Comparison of ENCODE assay signal across 29 cellular contexts in the genomic region with DNA sequence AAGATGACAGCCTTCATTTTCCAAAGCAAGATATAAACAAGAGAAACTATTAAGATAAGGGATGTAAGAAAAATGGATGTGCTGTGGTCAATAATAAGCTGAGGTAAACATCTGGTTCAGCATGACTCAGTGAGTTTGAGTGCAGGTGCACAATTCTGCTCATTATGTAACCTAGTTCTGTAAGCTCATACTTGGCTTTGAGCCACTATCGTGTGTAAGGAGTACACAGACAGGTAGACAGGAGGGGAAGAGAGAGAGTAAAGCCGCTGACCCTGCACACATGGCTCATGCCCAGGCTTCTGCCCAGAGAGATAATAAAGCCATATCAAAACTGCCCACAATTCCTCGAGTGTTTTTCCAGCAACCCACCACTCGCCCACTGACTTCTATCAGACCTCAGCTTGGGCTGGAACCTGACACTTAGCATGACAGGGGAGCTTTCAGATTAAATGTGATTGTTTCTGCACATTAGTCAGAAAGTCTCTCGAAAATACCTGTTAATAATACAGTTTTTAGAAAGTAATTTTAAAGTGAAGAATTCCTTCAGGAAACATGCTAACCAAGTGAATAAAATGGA. TPM values are rescaled to one million over a fixed set of nuclear protein-coding genes. Genes with fewer than 3 reads are reported as not detected.
DNase-seq lines count a peak whose midpoint lies in the region; ATAC-seq, FAIRE-seq and TF ChIP-seq lines count a peak whose summit lies in the region.
"Had no signal": no experiment of that assay in that cellular context is flagged by ENCODE, and none has a peak within 500 bp of the region (broad histone marks: within the 10 kb centered on the region; RNA-seq: fewer than 3 reads in every experiment).

No MANE protein-coding gene starts in this region.

- DNase-seq in Right ventricle myocardium superior (no peak), left cardiac atrium (no peak), LNCaP clone FGC (ENCODE audit: low read depth) (peak; percentile 50), astrocyte (ENCODE audit: low read depth) (peak; percentile 11), progenitor cell of endocrine pancreas (ENCODE audit: low spot score, unreplicated experiment) (no peak), GM19239 (ENCODE audit: insufficient read length, low spot score) (no peak), sciatic nerve (ENCODE audit: low spot score) (no peak)
- DNase-seq: activated B cell treated with CpG ODN at 0.5 μM for 24 hours; activated CD8-positive, alpha-beta memory T cell treated with anti-CD3 and anti-CD28 coated beads, Interleukin-2, amount 10 ng/mL, durations not matched to agents 7 days and 5 days; activated naive CD4-positive, alpha-beta T cell; activated T-cell treated with anti-CD3 and anti-CD28 coated beads, Interleukin-2, amount 50 U/mL, for 72 hours; adrenal gland; brain microvascular endothelial cell; C1 segment of cervical spinal cord; Calu3; effector memory CD4-positive, alpha-beta T cell; EL; heart left ventricle; mesendoderm; NCI-H2107; NCI-H446 treated with DMSO at 0.1 percent for 48 hours; sigmoid colon; stimulated activated CD4-positive, alpha-beta T cell treated with anti-CD3 and anti-CD28 coated beads, Interleukin-4, amount 100 ng/mL, for 24 hours; upper lobe of right lung had no signal

- H2AFZ ChIP-seq in astrocyte (ENCODE audit: low read depth, low read length), result no peak overlapping the region

- H4K20me1 ChIP-seq in astrocyte (ENCODE audit: insufficient read depth, low read length), result peaks cover 16% of the 10 kb centered on the region

- TF ChIP-seq CTCF in LNCaP clone FGC (IDR thresholded peaks at IDR 0.05; ENCODE audit: control insufficient read depth, extremely low read depth, insufficient read depth) (no peak), astrocyte (IDR thresholded peaks at IDR 0.05; ENCODE audit: insufficient read depth, low read depth, low read length) (no peak), progenitor cell of endocrine pancreas (IDR thresholded peaks at IDR 0.05; ENCODE audit: unreplicated experiment) (no peak)

- FAIRE-seq in astrocyte (lab: Jason Lieb, UNC) (no peak), GM19239 (lab: Jason Lieb, UNC) (no peak)
- FAIRE-seq: colon, GM12892 had no signal

- H3K27ac Mint-ChIP-seq in astrocyte (ENCODE audit: unreplicated experiment), result no peak overlapping the region
- H3K27ac Mint-ChIP-seq in progenitor cell of endocrine pancreas, result peak overlapping the region; percentile 78
- H3K27ac Mint-ChIP-seq: activated B cell treated with CpG ODN at 0.5 μM for 24 hours; activated CD8-positive, alpha-beta memory T cell treated with anti-CD3 and anti-CD28 coated beads, Interleukin-2, amount 10 ng/mL, durations not matched to agents 7 days and 5 days; activated T-cell treated with anti-CD3 and anti-CD28 coated beads, Interleukin-2, amount 50 U/mL, for 72 hours; stimulated activated effector memory CD8-positive, alpha-beta T cell treated with anti-CD3 and anti-CD28 coated beads, Interleukin-12 subunit alpha, Interleukin-12 subunit beta, amount 100 ng/mL, for 72 hours had no signal

- no peak overlapping the region for H3K4me3 Mint-ChIP-seq in astrocyte (ENCODE audit: unreplicated experiment)
- H3K4me3 Mint-ChIP-seq in progenitor cell of endocrine pancreas (ENCODE audit: low read depth), result no peak overlapping the region
- H3K4me3 Mint-ChIP-seq: activated B cell treated with CpG ODN at 0.5 μM for 24 hours; activated CD8-positive, alpha-beta memory T cell treated with anti-CD3 and anti-CD28 coated beads, Interleukin-2, amount 10 ng/mL, durations not matched to agents 7 days and 5 days; activated T-cell treated with anti-CD3 and anti-CD28 coated beads, Interleukin-2, amount 50 U/mL, for 72 hours; stimulated activated effector memory CD8-positive, alpha-beta T cell treated with anti-CD3 and anti-CD28 coated beads, Interleukin-12 subunit alpha, Interleukin-12 subunit beta, amount 100 ng/mL, for 72 hours had no signal

- no peaks in the 10 kb centered on the region for H3K4me1 Mint-ChIP-seq in astrocyte (ENCODE audit: low read depth, unreplicated experiment)
- no peaks in the 10 kb centered on the region for H3K4me1 Mint-ChIP-seq in progenitor cell of endocrine pancreas (ENCODE audit: low read depth)
- H3K4me1 Mint-ChIP-seq: activated B cell treated with CpG ODN at 0.5 μM for 24 hours; activated CD8-positive, alpha-beta memory T cell treated with anti-CD3 and anti-CD28 coated beads, Interleukin-2, amount 10 ng/mL, durations not matched to agents 7 days and 5 days had no signal

- no peak overlapping the region for H3K9ac ChIP-seq in astrocyte (ENCODE audit: low read length)

- H3K27ac ChIP-seq in astrocyte (ENCODE audit: low read depth, low read length), result no peak overlapping the region
- H3K27ac ChIP-seq: adrenal gland, brain microvascular endothelial cell, esophagus muscularis mucosa, foreskin keratinocyte, heart left ventricle, sigmoid colon, upper lobe of right lung had no signal

- H3K4me1 ChIP-seq in astrocyte (ENCODE audit: insufficient read depth, low read length), result no peaks in the 10 kb centered on the region
- H3K4me1 ChIP-seq: adrenal gland, esophagus muscularis mucosa, foreskin keratinocyte, sigmoid colon, upper lobe of right lung had no signal

- H3K9me3 Mint-ChIP-seq in astrocyte (ENCODE audit: unreplicated experiment) (peaks cover 60% of the 10 kb centered on the region), progenitor cell of endocrine pancreas (ENCODE audit: low read depth) (peaks cover 74% of the 10 kb centered on the region)

- no peak overlapping the region for H3K4me3 ChIP-seq in LNCaP clone FGC (ENCODE audit: low read depth, low read length)
- no peak overlapping the region for H3K4me3 ChIP-seq in astrocyte (ENCODE audit: insufficient read depth, low read depth, low read length)
- H3K4me3 ChIP-seq: adrenal gland, esophagus muscularis mucosa, heart left ventricle, sigmoid colon, upper lobe of right lung had no signal

- no peaks in the 10 kb centered on the region for H3K27me3 ChIP-seq in astrocyte (ENCODE audit: insufficient read depth, low read length)
- H3K27me3 ChIP-seq: adrenal gland, brain microvascular endothelial cell, esophagus muscularis mucosa, foreskin keratinocyte, heart left ventricle, sigmoid colon, upper lobe of right lung had no signal

- H3K27me3 Mint-ChIP-seq in astrocyte (ENCODE audit: low read depth, unreplicated experiment) (no peaks in the 10 kb centered on the region), progenitor cell of endocrine pancreas (no peaks in the 10 kb centered on the region)
- H3K27me3 Mint-ChIP-seq: activated B cell treated with CpG ODN at 0.5 μM for 24 hours; activated CD8-positive, alpha-beta memory T cell treated with anti-CD3 and anti-CD28 coated beads, Interleukin-2, amount 10 ng/mL, durations not matched to agents 7 days and 5 days had no signal

- no peak overlapping the region for H3K4me2 ChIP-seq in astrocyte (ENCODE audit: low read length)

- peak; percentile 30 for ATAC-seq in Right ventricle myocardium superior (ENCODE audit: poor library complexity)
- ATAC-seq in left cardiac atrium, result no peak
- no peak for ATAC-seq in sciatic nerve
- ATAC-seq: activated CD8-positive, alpha-beta memory T cell treated with anti-CD3 and anti-CD28 coated beads, Interleukin-2, amount 10 ng/mL, durations not matched to agents 7 days and 5 days; activated T-cell treated with anti-CD3 and anti-CD28 coated beads, Interleukin-2, amount 50 U/mL, for 72 hours; foreskin keratinocyte; stimulated activated effector memory CD8-positive, alpha-beta T cell treated with anti-CD3 and anti-CD28 coated beads, Interleukin-12 subunit alpha, Interleukin-12 subunit beta, amount 100 ng/mL, for 72 hours; upper lobe of right lung had no signal

- peaks cover 28% of the 10 kb centered on the region for H3K9me3 ChIP-seq in astrocyte (ENCODE audit: insufficient read depth, low read depth, low read length)

- H3K79me2 ChIP-seq in astrocyte (ENCODE audit: insufficient read depth, low read length), result peaks cover 85% of the 10 kb centered on the region

- intact Hi-C loops in Right ventricle myocardium superior (cut with DNase I), result no loop called here
- intact Hi-C loops in left cardiac atrium (cut with DNase I), result no loop called here
- intact Hi-C loops in sciatic nerve (cut with DNase I), result no loop called here

- peaks cover 10% of the 10 kb centered on the region for H3K36me3 ChIP-seq in astrocyte (ENCODE audit: insufficient read depth, low read length)
- H3K36me3 ChIP-seq: adrenal gland had no signal

- H3K36me3 Mint-ChIP-seq in astrocyte (ENCODE audit: low read depth, unreplicated experiment) (peaks cover 70% of the 10 kb centered on the region), progenitor cell of endocrine pancreas (ENCODE audit: insufficient read depth) (peaks cover 89% of the 10 kb centered on the region)

RNA-seq across cellular contexts. Expression of gene ZNF91, which starts 51.7 kb away (rescaled TPM):
- 90.6 TPM for total RNA-seq in Right ventricle myocardium superior
- 100 to 1,000 TPM; 106 to 110 TPM for total RNA-seq in left cardiac atrium
- 44.8 and 52.4 TPM in 2 replicates for total RNA-seq in astrocyte
- 149 TPM in 2 replicates for total RNA-seq in progenitor cell of endocrine pancreas
- total RNA-seq in sciatic nerve, result 91.2 TPM

Comparison
In these comparisons a context has a peak if more than half of its experiments do, and no peak if none do; other contexts are left out.
1. DNase-seq: peak in LNCaP clone FGC (single experiment) and astrocyte (single experiment); none in Right ventricle myocardium superior (single experiment), left cardiac atrium (single experiment), progenitor cell of endocrine pancreas (single experiment), GM19239 (single experiment) and sciatic nerve (single experiment).